Comparison of ENCODE assay signal across 23 cellular contexts in the genomic region with DNA sequence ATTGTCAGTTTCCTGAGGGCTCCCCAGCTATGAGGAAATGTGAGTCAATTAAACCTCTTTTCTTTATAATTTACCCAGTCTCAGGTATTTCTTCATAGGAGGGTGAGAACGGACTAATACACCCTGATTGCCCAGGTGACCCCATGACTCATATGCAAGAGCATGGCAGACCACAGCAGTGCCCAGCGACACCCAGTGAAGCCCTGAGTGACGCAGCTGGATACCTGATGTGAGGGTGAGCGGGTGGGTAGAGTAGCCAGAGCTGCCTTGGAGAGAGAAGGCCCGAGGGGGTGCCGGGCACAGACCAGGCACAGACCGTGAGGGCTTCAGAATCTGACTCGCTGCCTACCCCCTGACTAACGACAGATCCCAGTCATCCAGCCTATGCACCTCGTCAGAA. TPM values are rescaled to one million over a fixed set of nuclear protein-coding genes. Genes with fewer than 3 reads are reported as not detected.
A peak's percentile ranks its signal among the peaks of the same experiment; 100 is the strongest.
DNase-seq lines count a peak whose midpoint lies in the region; ATAC-seq and TF ChIP-seq lines count a peak whose summit lies in the region.
"Had no signal": no experiment of that assay in that cellular context is flagged by ENCODE, and none has a peak within 500 bp of the region (broad histone marks: within the 10 kb centered on the region; RNA-seq: fewer than 3 reads in every experiment).

No MANE protein-coding gene starts in this region.

- H3K9ac ChIP-seq in HUES6 (ENCODE audit: low read length): peak overlapping the region; percentile 95

- H3K36me3 Mint-ChIP-seq in progenitor cell of endocrine pancreas (ENCODE audit: insufficient read depth): peaks cover 5% of the 10 kb centered on the region
- H3K36me3 Mint-ChIP-seq: immature natural killer cell had no signal

- peaks cover 9% of the 10 kb centered on the region for H3K9me3 Mint-ChIP-seq in progenitor cell of endocrine pancreas (ENCODE audit: low read depth)
- H3K9me3 Mint-ChIP-seq: immature natural killer cell had no signal

- peaks cover 5% of the 10 kb centered on the region for H3K4me1 Mint-ChIP-seq in progenitor cell of endocrine pancreas (ENCODE audit: low read depth)

- DNase-seq in activated effector memory CD4-positive, alpha-beta T cell treated with anti-CD3 and anti-CD28 coated beads, Interleukin-2, amount 50 U/mL, for 16 hours: peak; percentile 19
- no peak for DNase-seq in activated effector memory CD4-positive, alpha-beta T cell treated with Interleukin-2 at 50 U/mL for 16 hours
- DNase-seq in iPS-NIHi7 (ENCODE audit: extremely low spot score) (peak; percentile 3), progenitor cell of endocrine pancreas (ENCODE audit: low spot score, unreplicated experiment) (no peak), SJCRH30 (no peak), SW 1271 (lab: John Stamatoyannopoulos, UW) (no peak)
- DNase-seq: activated CD8-positive, alpha-beta T cell treated with anti-CD3 and anti-CD28 coated beads for 36 hours; EL; erythroblast; immature natural killer cell; NCI-H2029; NCI-H69; ovary; Peyer's patch; stimulated activated CD4-positive, alpha-beta T cell treated with anti-CD3 and anti-CD28 coated beads, Interleukin-4, amount 100 ng/mL, for 4 hours had no signal

- peaks cover 76% of the 10 kb centered on the region for H3K27me3 Mint-ChIP-seq in progenitor cell of endocrine pancreas

- H3K36me3 ChIP-seq in HUES6 (ENCODE audit: control insufficient read depth, insufficient read depth, low read length): peaks cover 23% of the 10 kb centered on the region
- no peaks in the 10 kb centered on the region for H3K36me3 ChIP-seq in SJCRH30
- H3K36me3 ChIP-seq: gastroesophageal sphincter, ovary, Peyer's patch, tibial artery had no signal

- H3K9me3 ChIP-seq in HUES6 (ENCODE audit: control insufficient read depth, insufficient read depth, low read depth, low read length): no peaks in the 10 kb centered on the region
- 0 out of 2 replicates have a peak, but pooled peaks cover 5% of the 10 kb centered on the region for H3K9me3 ChIP-seq in SJCRH30 (replicated peaks)

- peak overlapping the region; percentile 2; the same call in 1 of the 2 replicates for H3K4me3 ChIP-seq in HUES6 (ENCODE audit: low read depth, low read length)
- no peak overlapping the region for H3K4me3 ChIP-seq in SJCRH30
- H3K4me3 ChIP-seq: A549, gastroesophageal sphincter, ovary, Peyer's patch, tibial artery had no signal

- no peak for TF ChIP-seq CTCF in progenitor cell of endocrine pancreas (IDR thresholded peaks at IDR 0.05; ENCODE audit: unreplicated experiment)

- H3K27ac Mint-ChIP-seq in progenitor cell of endocrine pancreas: no peak overlapping the region
- H3K27ac Mint-ChIP-seq: activated CD8-positive, alpha-beta T cell treated with anti-CD3 and anti-CD28 coated beads for 36 hours; dendritic cell treated with granulocyte-macrophage colony-stimulating factor and Interleukin-4, amounts not matched to agents 40 ng/mL and 50 ng/mL, for 4 days; immature natural killer cell had no signal

- H3K27me3 ChIP-seq in HUES6 (ENCODE audit: control insufficient read depth, insufficient read depth, low read length) (peaks cover 62% of the 10 kb centered on the region), SJCRH30 (0 out of 2 replicates have a peak, but pooled peaks cover 5% of the 10 kb centered on the region)
- H3K27me3 ChIP-seq: ovary had no signal

- no peak for ATAC-seq in HG03095 (IDR thresholded peaks at IDR 0.05; ENCODE audit: unreplicated experiment)
- ATAC-seq: A549; activated CD8-positive, alpha-beta T cell treated with anti-CD3 and anti-CD28 coated beads for 36 hours; gastroesophageal sphincter had no signal

- peaks cover 51% of the 10 kb centered on the region for H3K4me1 ChIP-seq in HUES6 (ENCODE audit: control insufficient read depth, insufficient read depth, low read length)
- no peaks in the 10 kb centered on the region for H3K4me1 ChIP-seq in SJCRH30
- H3K4me1 ChIP-seq: A549 had no signal

- peak overlapping the region; percentile 75 for H3K27ac ChIP-seq in HUES6 (ENCODE audit: low read depth, low read length)
- no peak overlapping the region for H3K27ac ChIP-seq in SJCRH30
- H3K27ac ChIP-seq: A549, gastroesophageal sphincter, ovary, Peyer's patch, tibial artery, VCaP had no signal

- peak overlapping the region; percentile 48 for H3K4me3 Mint-ChIP-seq in progenitor cell of endocrine pancreas (ENCODE audit: low read depth)
- H3K4me3 Mint-ChIP-seq: activated CD8-positive, alpha-beta T cell treated with anti-CD3 and anti-CD28 coated beads for 36 hours; dendritic cell treated with granulocyte-macrophage colony-stimulating factor and Interleukin-4, amounts not matched to agents 40 ng/mL and 50 ng/mL, for 4 days; immature natural killer cell had no signal

RNA-seq across cellular contexts. Expression of a gene that starts 15.4 kb away (rescaled TPM):
- not detected in 2 replicates for total RNA-seq in progenitor cell of endocrine pancreas
- total RNA-seq in SJCRH30 (2014; rRNA removed; shearing (Covaris generic)): not detected in 2 replicates
- total RNA-seq: activated CD8-positive, alpha-beta T cell treated with anti-CD3 and anti-CD28 coated beads for 36 hours; gastroesophageal sphincter; mesenteric fat pad; Peyer's patch had no signal

RNA-seq across cellular contexts. Expression of a gene that starts 33.9 kb away (rescaled TPM):
- not detected in 2 replicates for total RNA-seq in progenitor cell of endocrine pancreas
- not detected in 2 replicates for total RNA-seq in SJCRH30 (2014; rRNA removed; shearing (Covaris generic))
- total RNA-seq: activated CD8-positive, alpha-beta T cell treated with anti-CD3 and anti-CD28 coated beads for 36 hours; gastroesophageal sphincter had no signal

RNA-seq across cellular contexts. Expression of a gene that starts 43.5 kb away (rescaled TPM):
- total RNA-seq in progenitor cell of endocrine pancreas: not detected in 2 replicates
- 0.08 TPM in 1 of 2 replicates, not detected in the other for total RNA-seq in SJCRH30 (2014; rRNA removed; shearing (Covaris generic))
- total RNA-seq: activated CD8-positive, alpha-beta T cell treated with anti-CD3 and anti-CD28 coated beads for 36 hours; gastroesophageal sphincter; mesenteric fat pad; Peyer's patch had no signal

Comparison
In these comparisons a context has a peak if more than half of its experiments do, and no peak if none do; other contexts are left out.
1. DNase-seq: peak in activated effector memory CD4-positive, alpha-beta T cell treated with anti-CD3 and anti-CD28 coated beads, Interleukin-2, amount 50 U/mL, for 16 hours (single experiment) and iPS-NIHi7 (single experiment); none in activated effector memory CD4-positive, alpha-beta T cell treated with Interleukin-2 at 50 U/mL for 16 hours (single experiment), progenitor cell of endocrine pancreas (single experiment), SJCRH30 (0 of 2) and SW 1271 (0 of 2).